Comparison of ENCODE assay signal across 32 cellular contexts in the genomic region with DNA sequence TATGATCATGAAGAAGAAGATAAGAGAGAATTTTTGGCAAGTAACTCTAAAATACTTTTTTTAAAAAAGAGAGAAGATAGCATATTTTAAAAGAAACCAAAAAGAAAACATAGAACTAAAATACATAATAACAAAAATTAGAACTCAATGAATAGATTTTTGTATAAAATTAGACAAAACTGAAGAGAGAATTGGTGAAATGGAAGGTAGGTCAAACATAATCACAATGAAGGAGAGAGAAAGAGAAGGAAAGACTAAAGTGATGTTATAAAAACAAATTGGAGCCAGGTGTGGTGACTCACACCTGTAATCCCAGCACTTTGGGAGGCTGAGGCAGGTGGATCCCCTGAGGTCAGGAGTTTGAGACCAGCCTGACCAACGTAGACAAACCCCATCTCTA.
DNase-seq lines count a peak whose midpoint lies in the region; ATAC-seq, FAIRE-seq and TF ChIP-seq lines count a peak whose summit lies in the region.
"Had no signal": no experiment of that assay in that cellular context is flagged by ENCODE, and none has a peak within 500 bp of the region (broad histone marks: within the 10 kb centered on the region; RNA-seq: fewer than 3 reads in every experiment).

No MANE protein-coding gene starts in this region.

- ATAC-seq in SK-N-SH treated with all-trans-retinoic acid at 6 μM for 48 hours = no peak
- no peak for ATAC-seq in A549
- ATAC-seq: CD8-positive, alpha-beta T cell had no signal

- H3K4me2 ChIP-seq in SK-N-SH (no peak overlapping the region), A549 (no peak overlapping the region)
- H3K4me2 ChIP-seq: BLaER1; BLaER1 treated with 17β-estradiol and CSF1 and Interleukin-3, amounts not matched to agents 10 nM and 100 nM had no signal

- intact Hi-C loops in cardiac septum (cut with DNase I) = no loop called here

- CTCF ChIA-PET in SK-N-SH (lab: Yijun Ruan, JAX) (no interaction called here), A549 (lab: Yijun Ruan, JAX) (interaction anchor here (0.7 to 1.0 kb wide), 2 partner anchors 22 to 219 kb away, joined by 3 to 6 read pairs; no protein-coding TSS in a partner anchor)

- H2AFZ ChIP-seq in SK-N-SH (ENCODE audit: low read depth) = no peak overlapping the region

- TF ChIP-seq CTCF in SK-N-SH (IDR thresholded peaks at IDR 0.05) (no peak), A549 (IDR thresholded peaks at IDR 0.05) (no peak)

- H3K9ac ChIP-seq in SK-N-SH = no peak overlapping the region
- H3K9ac ChIP-seq: BLaER1; BLaER1 treated with 17β-estradiol and CSF1 and Interleukin-3, amounts not matched to agents 10 nM and 100 nM had no signal

- DNase-seq in SK-N-SH (no peak), A549 (ENCODE audit: low read depth in 1 of 2, low spot score in 1 of 2) (no peak), frontal cortex (ENCODE audit: low spot score in 2 of 2) (no peak), cardiac septum (ENCODE audit: low spot score) (no peak), HCEC 1CT (no peak)
- DNase-seq: 8988T; ACHN; AML-193; BE2C; C1 segment of cervical spinal cord; Caco-2; Calu3; CD4-positive, alpha-beta memory T cell; CD4-positive, alpha-beta T cell; CD4-positive, CD25-positive, alpha-beta regulatory T cell; CD8-positive, alpha-beta memory T cell; CD8-positive, alpha-beta T cell; COR-L47; DMS 273 treated with DMSO at 0.1 percent for 48 hours; DMS153; DMS53; DMS79; DMS79 treated with DMSO at 0.1 percent for 48 hours; DND-41; EL had no signal

- H3K4me3 ChIP-seq in SK-N-SH (ENCODE audit: low read depth in 2 of 2, low read length in 1 of 2) (no peak overlapping the region), A549 (no peak overlapping the region)
- H3K4me3 ChIP-seq: BLaER1; BLaER1 treated with 17β-estradiol and CSF1 and Interleukin-3, amounts not matched to agents 10 nM and 100 nM had no signal

- FAIRE-seq in A549 (lab: Jason Lieb, UNC) = peak; percentile 18
- FAIRE-seq in frontal cortex (lab: Jason Lieb, UNC) = peak; percentile 23
- FAIRE-seq: A204.1, D721Med had no signal

- TF ChIP-seq POLR2A in A549 (IDR thresholded peaks at IDR 0.05; ENCODE audit: low read length) = no peak

- no peaks in the 10 kb centered on the region for H4K20me1 ChIP-seq in SK-N-SH (ENCODE audit: insufficient read depth)
- H4K20me1 ChIP-seq: BLaER1; BLaER1 treated with 17β-estradiol and CSF1 and Interleukin-3, amounts not matched to agents 10 nM and 100 nM had no signal

- H3K4me1 ChIP-seq in SK-N-SH (ENCODE audit: control insufficient read depth in 1 of 2, insufficient read depth in 2 of 2, low read depth in 1 of 2, low read length in 1 of 2) = no peaks in the 10 kb centered on the region
- H3K4me1 ChIP-seq in A549 = no peaks in the 10 kb centered on the region
- H3K4me1 ChIP-seq: BE2C, Caco-2 had no signal

- H3K9me3 ChIP-seq in SK-N-SH (peaks cover 19% of the 10 kb centered on the region), A549 (peaks cover 16% of the 10 kb centered on the region; the same call in 1 of the 3 replicates)
- H3K9me3 ChIP-seq: BE2C had no signal

- H3K27ac ChIP-seq in SK-N-SH (ENCODE audit: low read depth in 2 of 2, low read length in 1 of 2) (no peak overlapping the region), A549 (no peak overlapping the region)
- H3K27ac ChIP-seq: 22Rv1; BLaER1; BLaER1 treated with 17β-estradiol and CSF1 and Interleukin-3, amounts not matched to agents 10 nM and 100 nM; C4-2B had no signal

- no peaks in the 10 kb centered on the region for H3K79me2 ChIP-seq in SK-N-SH (ENCODE audit: insufficient read depth)

- POLR2A ChIA-PET in SK-N-SH (lab: Yijun Ruan, JAX) = no interaction called here
- POLR2A ChIA-PET in A549 (lab: Yijun Ruan, JAX) = no interaction called here

- no peaks in the 10 kb centered on the region for H3K36me3 ChIP-seq in SK-N-SH (replicated peaks in 1 of 2; ENCODE audit: control insufficient read depth in 1 of 2, insufficient read depth in 2 of 2, low read length in 1 of 2)
- H3K36me3 ChIP-seq: BE2C; BLaER1; BLaER1 treated with 17β-estradiol and CSF1 and Interleukin-3, amounts not matched to agents 10 nM and 100 nM had no signal

- H3F3A ChIP-seq in SK-N-SH (replicated peaks; ENCODE audit: insufficient read depth) = peaks cover 3% of the 10 kb centered on the region

- TF ChIP-seq EP300 in SK-N-SH (IDR thresholded peaks at IDR 0.05; ENCODE audit: borderline replicate concordance in 1 of 2, low read depth in 1 of 2, low read length in 1 of 2) (no peak), A549 (IDR thresholded peaks at IDR 0.05) (no peak)

- no peaks in the 10 kb centered on the region for H3K9me2 ChIP-seq in SK-N-SH

- WGBS in SK-N-SH (ENCODE audit: low lambda C conversion rate) = 10% methylated on average over 1 of the region's 1 CpG
- 0% methylated on average over 1 of the region's 1 CpG for WGBS in A549 (ENCODE audit: missing lambda C conversion rate)

- no peak for TF ChIP-seq RAD21 in SK-N-SH (IDR thresholded peaks at IDR 0.05; ENCODE audit: low read length)
- TF ChIP-seq RAD21 in A549 (conservative IDR thresholded peaks at IDR 0.05 in 1 of 2, IDR thresholded peaks at IDR 0.05 in 1 of 2) = no peak

- peaks cover 7% of the 10 kb centered on the region; the same call in 1 of the 2 replicates for H3K27me3 ChIP-seq in SK-N-SH (ENCODE audit: insufficient read depth)
- H3K27me3 ChIP-seq: BLaER1; BLaER1 treated with 17β-estradiol and CSF1 and Interleukin-3, amounts not matched to agents 10 nM and 100 nM had no signal

TF ChIP-seq in SK-N-SH treated with all-trans-retinoic acid at 6 μM for 48 hours, 23 proteins besides CTCF, POLR2A, EP300 and RAD21:
- TF ChIP-seq POU6F1 (CRISPR knock-in tag; IDR thresholded peaks at IDR 0.05; ENCODE audit: borderline replicate concordance, low read depth) (no peak), ZFP30 (CRISPR knock-in tag; IDR thresholded peaks at IDR 0.05) (peak; percentile 92)
TF ChIP-seq in SK-N-SH treated with all-trans-retinoic acid at 6 μM for 48 hours: peak in this region for 1.

TF ChIP-seq in SK-N-SH, 30 proteins besides CTCF, POLR2A, EP300 and RAD21 (continues in another document):
- TF ChIP-seq MEF2A (IDR thresholded peaks at IDR 0.05; ENCODE audit: borderline replicate concordance, low read depth) = no peak
- no peak for TF ChIP-seq USF2 (IDR thresholded peaks at IDR 0.05; ENCODE audit: borderline replicate concordance, low read depth, low read length)
- no peak for TF ChIP-seq JUND (IDR thresholded peaks at IDR 0.05)
- TF ChIP-seq FOXJ3 (CRISPR knock-in tag; IDR thresholded peaks at IDR 0.05) = no peak
- no peak for TF ChIP-seq CHD2 (IDR thresholded peaks at IDR 0.05; ENCODE audit: low read length, partially characterized antibody)
- TF ChIP-seq EZH2phosphoT487 (IDR thresholded peaks at IDR 0.05; ENCODE audit: borderline replicate concordance, low read depth) = no peak
- no peak for TF ChIP-seq GATA2 (CRISPR knock-in tag; IDR thresholded peaks at IDR 0.05)
- no peak for TF ChIP-seq TAF1 (IDR thresholded peaks at IDR 0.05; ENCODE audit: borderline replicate concordance, low read depth, low read length)
- TF ChIP-seq ELF1 (IDR thresholded peaks at IDR 0.05) = no peak

TF ChIP-seq in A549, 52 proteins besides CTCF, POLR2A, EP300 and RAD21:
- TF ChIP-seq, protein P1, sequence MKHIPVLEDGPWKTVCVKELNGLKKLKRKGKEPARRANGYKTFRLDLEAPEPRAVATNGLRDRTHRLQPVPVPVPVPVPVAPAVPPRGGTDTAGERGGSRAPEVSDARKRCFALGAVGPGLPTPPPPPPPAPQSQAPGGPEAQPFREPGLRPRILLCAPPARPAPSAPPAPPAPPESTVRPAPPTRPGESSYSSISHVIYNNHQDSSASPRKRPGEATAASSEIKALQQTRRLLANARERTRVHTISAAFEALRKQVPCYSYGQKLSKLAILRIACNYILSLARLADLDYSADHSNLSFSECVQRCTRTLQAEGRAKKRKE (CRISPR knock-in tag; IDR thresholded peaks at IDR 0.05; ENCODE audit: low read depth) = no peak
- TF ChIP-seq MAZ (IDR thresholded peaks at IDR 0.05; ENCODE audit: borderline replicate concordance, low read depth, low read length) = no peak
- TF ChIP-seq, protein P2, sequence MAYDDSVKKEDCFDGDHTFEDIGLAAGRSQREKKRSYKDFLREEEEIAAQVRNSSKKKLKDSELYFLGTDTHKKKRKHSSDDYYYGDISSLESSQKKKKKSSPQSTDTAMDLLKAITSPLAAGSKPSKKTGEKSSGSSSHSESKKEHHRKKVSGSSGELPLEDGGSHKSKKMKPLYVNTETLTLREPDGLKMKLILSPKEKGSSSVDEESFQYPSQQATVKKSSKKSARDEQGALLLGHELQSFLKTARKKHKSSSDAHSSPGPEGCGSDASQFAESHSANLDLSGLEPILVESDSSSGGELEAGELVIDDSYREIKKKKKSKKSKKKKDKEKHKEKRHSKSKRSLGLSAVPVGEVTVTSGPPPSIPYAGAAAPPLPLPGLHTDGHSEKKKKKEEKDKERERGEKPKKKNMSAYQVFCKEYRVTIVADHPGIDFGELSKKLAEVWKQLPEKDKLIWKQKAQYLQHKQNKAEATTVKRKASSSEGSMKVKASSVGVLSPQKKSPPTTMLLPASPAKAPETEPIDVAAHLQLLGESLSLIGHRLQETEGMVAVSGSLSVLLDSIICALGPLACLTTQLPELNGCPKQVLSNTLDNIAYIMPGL (CRISPR knock-in tag; IDR thresholded peaks at IDR 0.05; ENCODE audit: borderline replicate concordance) = no peak
